In genomic region chr7:85828654-85829053, GRCh38 we compare ENCODE assay signal across 16 cellular contexts.
"Had no signal": no experiment of that assay in that cellular context is flagged by ENCODE, and none has a peak within 500 bp of the region (broad histone marks: within the 10 kb centered on the region; RNA-seq: fewer than 3 reads in every experiment).

No MANE protein-coding gene starts in this region.

- H3K9me3 ChIP-seq: psoas muscle, right lobe of liver, stomach, thoracic aorta had no signal

- H3K4me3 Mint-ChIP-seq: activated B cell treated with CpG ODN at 0.5 μM for 24 hours; activated CD8-positive, alpha-beta T cell treated with anti-CD3 and anti-CD28 coated beads for 36 hours; activated T-cell treated with anti-CD3 and anti-CD28 coated beads, Interleukin-2, amount 50 U/mL, for 4 hours; nephron progenitor cell had no signal

- H3K4me3 ChIP-seq: psoas muscle, right lobe of liver, stomach, thoracic aorta had no signal

- H3K27ac Mint-ChIP-seq: activated B cell treated with CpG ODN at 0.5 μM for 24 hours; activated CD8-positive, alpha-beta T cell treated with anti-CD3 and anti-CD28 coated beads for 36 hours; activated naive CD4-positive, alpha-beta T cell treated with anti-CD3 and anti-CD28 coated beads, Interleukin-2, amount 50 U/mL, for 72 hours; nephron progenitor cell had no signal

- H3K36me3 ChIP-seq: brain microvascular endothelial cell, right lobe of liver, stomach, thoracic aorta had no signal

- H3K36me3 Mint-ChIP-seq: activated naive CD4-positive, alpha-beta T cell treated with anti-CD3 and anti-CD28 coated beads, Interleukin-2, amount 50 U/mL, for 72 hours had no signal

- ATAC-seq: activated CD8-positive, alpha-beta T cell treated with anti-CD3 and anti-CD28 coated beads for 36 hours; activated naive CD4-positive, alpha-beta T cell treated with anti-CD3 and anti-CD28 coated beads, Interleukin-2, amount 50 U/mL, for 72 hours; activated T-cell treated with anti-CD3 and anti-CD28 coated beads, Interleukin-2, amount 50 U/mL, for 4 hours; psoas muscle; right lobe of liver had no signal

- H3K9me3 Mint-ChIP-seq: activated B cell treated with CpG ODN at 0.5 μM for 24 hours; activated naive CD4-positive, alpha-beta T cell treated with anti-CD3 and anti-CD28 coated beads, Interleukin-2, amount 50 U/mL, for 72 hours; activated T-cell treated with anti-CD3 and anti-CD28 coated beads, Interleukin-2, amount 50 U/mL, for 4 hours; nephron progenitor cell had no signal

- H3K27ac ChIP-seq: brain microvascular endothelial cell, psoas muscle, right lobe of liver, stomach, thoracic aorta had no signal

- H3K27me3 Mint-ChIP-seq: activated B cell treated with CpG ODN at 0.5 μM for 24 hours; activated CD8-positive, alpha-beta T cell treated with anti-CD3 and anti-CD28 coated beads for 36 hours had no signal

- H3K4me1 ChIP-seq: psoas muscle, right lobe of liver, stomach had no signal

- DNase-seq: activated B cell treated with CpG ODN at 0.5 μM for 24 hours; activated CD4-positive, alpha-beta T cell treated with anti-CD3 and anti-CD28 coated beads for 48 hours; activated CD8-positive, alpha-beta T cell treated with anti-CD3 and anti-CD28 coated beads for 36 hours; activated effector memory CD4-positive, alpha-beta T cell treated with anti-CD3 and anti-CD28 coated beads, Interleukin-2, amount 50 U/mL, for 16 hours; activated T-cell treated with anti-CD3 and anti-CD28 coated beads, Interleukin-2, amount 50 U/mL, for 4 hours; anterior cingulate cortex; brain microvascular endothelial cell; cerebellar nuclear complex; effector memory CD4-positive, alpha-beta T cell; foreskin melanocyte; nephron progenitor cell; psoas muscle; right lobe of liver; stomach had no signal

- H3K27me3 ChIP-seq: brain microvascular endothelial cell, right lobe of liver, stomach had no signal

- H3K4me1 Mint-ChIP-seq: activated B cell treated with CpG ODN at 0.5 μM for 24 hours had no signal
